In the genomic region with DNA sequence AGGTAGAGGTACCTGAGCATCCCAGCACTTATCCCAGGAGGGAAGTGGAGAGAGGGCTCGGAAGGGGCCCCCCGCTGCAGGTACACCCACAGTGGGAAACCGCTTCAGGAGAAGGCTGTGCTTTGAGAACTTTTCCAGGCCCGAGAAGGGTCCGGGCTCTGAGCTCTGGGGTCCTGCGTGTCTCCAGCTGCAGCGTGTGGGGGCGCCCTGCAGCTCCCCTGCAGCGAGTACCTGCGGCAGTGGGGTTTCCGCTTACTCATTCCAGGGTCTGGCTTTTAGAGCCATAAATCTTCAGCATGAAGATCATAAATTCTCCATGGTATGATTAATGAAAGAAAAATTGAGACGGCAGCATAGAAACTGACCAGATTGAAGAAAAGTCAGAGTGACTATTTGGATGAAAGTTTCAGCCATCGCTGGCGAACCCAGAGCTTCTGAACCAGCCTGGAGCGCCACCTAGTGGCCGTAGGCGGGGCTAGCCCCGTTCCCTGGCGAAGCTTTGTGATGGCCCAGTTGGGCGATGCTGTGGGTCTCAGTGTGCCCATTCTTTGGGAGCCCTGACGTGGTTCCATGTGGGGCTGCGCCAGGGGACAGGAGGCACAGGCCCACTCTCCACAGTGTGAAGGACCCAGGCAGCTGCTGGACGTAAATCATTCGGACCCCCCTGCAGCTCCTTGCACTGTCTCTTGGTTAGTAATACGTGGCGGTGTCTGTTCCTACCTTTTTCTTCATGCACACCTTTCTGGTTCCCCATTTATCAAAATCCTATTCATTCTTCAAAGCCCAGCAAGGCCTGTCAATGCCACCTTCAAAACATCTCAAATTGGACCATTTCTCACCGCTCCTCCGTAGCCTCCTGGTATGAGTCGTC, we compare ENCODE assay signal across 9 cellular contexts.
A peak's percentile ranks its signal among the peaks of the same experiment; 100 is the strongest.
DNase-seq lines count a peak whose midpoint lies in the region; ATAC-seq and TF ChIP-seq lines count a peak whose summit lies in the region.
"Had no signal": no experiment of that assay in that cellular context is flagged by ENCODE, and none has a peak within 500 bp of the region (broad histone marks: within the 10 kb centered on the region; RNA-seq: fewer than 3 reads in every experiment).

No MANE protein-coding gene starts in this region.

- no peak overlapping the region for H3K4me3 ChIP-seq in HFF-Myc (replicated peaks; ENCODE audit: low read depth, low read length)
- H3K4me3 ChIP-seq: SK-N-MC had no signal

- ATAC-seq in effector memory CD8-positive, alpha-beta T cell (replicated peaks) = peak; percentile 71
- ATAC-seq in GM19395 (IDR thresholded peaks at IDR 0.05; ENCODE audit: unreplicated experiment) = no peak

- H3K27ac Mint-ChIP-seq in effector memory CD8-positive, alpha-beta T cell = no peak overlapping the region

- H3K4me3 Mint-ChIP-seq in effector memory CD8-positive, alpha-beta T cell = no peak overlapping the region

- DNase-seq in CD1c-positive myeloid dendritic cell (ENCODE audit: extremely low spot score) = peak; percentile 73
- DNase-seq in HFF-Myc (ENCODE audit: extremely low read depth, low read depth) = no peak
- DNase-seq in NCI-H748 (lab: John Stamatoyannopoulos, UW; ENCODE audit: unreplicated experiment) = peak; percentile 53
- DNase-seq in activated CD8-positive, alpha-beta memory T cell treated with anti-CD3 and anti-CD28 coated beads for 4 hours (ENCODE audit: low read depth in 2 of 2) = peak; percentile 30 to 36
- DNase-seq in effector memory CD8-positive, alpha-beta T cell = peak; percentile 54 to 64 (median 62)
- DNase-seq in midbrain (lab: John Stamatoyannopoulos, UW) = peak; percentile 78
- peak; percentile 38 to 40 for DNase-seq in stimulated activated CD8-positive, alpha-beta memory T cell treated with anti-CD3 and anti-CD28 coated beads, Interleukin-4, amount 100 ng/mL, for 1 hour (ENCODE audit: low read depth in 2 of 2, low spot score in 1 of 2)

- H3K4me1 Mint-ChIP-seq in effector memory CD8-positive, alpha-beta T cell (ENCODE audit: low read depth in 2 of 2) = no peaks in the 10 kb centered on the region

- peaks cover 39 to 84% of the 10 kb centered on the region in 2 donors for H3K27me3 Mint-ChIP-seq in effector memory CD8-positive, alpha-beta T cell

- TF ChIP-seq CTCF in HFF-Myc (IDR thresholded peaks at IDR 0.05; ENCODE audit: low read depth, low read length, missing control alignments) = peak; percentile 98

- peaks cover 3% of the 10 kb centered on the region for H3K36me3 Mint-ChIP-seq in effector memory CD8-positive, alpha-beta T cell (ENCODE audit: insufficient read depth)

- no peaks in the 10 kb centered on the region for H3K9me3 Mint-ChIP-seq in effector memory CD8-positive, alpha-beta T cell
